ENCODE assay signal across 1 cellular context in genomic region chr5:892390-893136, GRCh38.
TF ChIP-seq lines count a peak whose summit lies in the region.

TSS of gene BRD9 (minus strand) at chr5:892801. CDS start at chr5:892657, 144 bp downstream.
TSS of gene TRIP13 (plus strand) at chr5:892884. CDS start at chr5:892999, 115 bp downstream.

TF ChIP-seq in HepG2, 621 proteins besides CTCF, POLR2A, EP300 and RAD21 (continued from another document):
- TF ChIP-seq ZNF616 (CRISPR knock-in tag; IDR thresholded peaks at IDR 0.05; ENCODE audit: low read depth) (no peak; the same call in 1 of the 2 replicates), ZNF761 (CRISPR knock-in tag; conservative IDR thresholded peaks at IDR 0.05) (peak; percentile 61; the same call in 1 of the 2 replicates), FIP1L1 (IDR thresholded peaks at IDR 0.05; ENCODE audit: borderline replicate concordance, insufficient read depth, low read depth, low read length) (no peak), POGK (CRISPR knock-in tag; conservative IDR thresholded peaks at IDR 0.05) (no peak), NFIC (IDR thresholded peaks at IDR 0.05; ENCODE audit: low read length) (no peak)
